11 cellular contexts compared by ENCODE assay signal in the genomic region with DNA sequence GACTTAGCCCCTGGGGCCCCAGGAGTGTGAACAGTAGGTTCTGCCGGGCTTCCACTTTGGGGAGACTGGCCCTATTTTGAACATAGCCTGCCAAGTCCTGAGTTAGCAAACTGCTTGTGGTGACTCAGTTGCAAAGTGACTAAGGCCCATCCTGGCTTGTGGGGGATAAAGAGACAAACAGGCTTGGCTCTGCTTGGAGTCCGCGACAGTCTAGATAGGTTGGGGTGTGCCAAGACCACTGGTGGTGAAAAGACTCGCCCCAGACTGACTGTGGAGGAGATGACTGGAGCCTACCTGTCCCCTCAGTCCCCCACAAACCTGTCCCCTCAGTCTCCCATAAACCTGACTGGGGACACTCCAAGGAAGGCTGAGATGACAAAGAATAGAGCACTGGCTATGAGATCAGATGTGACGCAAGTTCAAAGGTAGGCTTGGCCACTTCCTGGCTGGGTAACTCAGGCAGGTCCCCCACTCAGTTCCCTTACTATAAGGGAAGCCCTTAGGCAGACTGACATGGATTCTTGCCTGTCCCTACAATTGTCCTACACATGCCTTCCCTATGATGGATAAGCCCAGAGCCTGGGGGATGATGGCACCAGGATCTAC. TPM values are rescaled to one million over a fixed set of nuclear protein-coding genes. Genes with fewer than 3 reads are reported as not detected.
DNase-seq lines count a peak whose midpoint lies in the region; ATAC-seq and TF ChIP-seq lines count a peak whose summit lies in the region.
"Had no signal": no experiment of that assay in that cellular context is flagged by ENCODE, and none has a peak within 500 bp of the region (broad histone marks: within the 10 kb centered on the region; RNA-seq: fewer than 3 reads in every experiment).

No MANE protein-coding gene starts in this region.

- no peak overlapping the region for H3K9ac ChIP-seq in neural progenitor cell

- no peak overlapping the region for H3K4me3 Mint-ChIP-seq in activated CD4-positive, alpha-beta T cell treated with anti-CD3 and anti-CD28 coated beads, Interleukin-2, amount 10 ng/mL, durations not matched to agents 7 days and 5 days
- no peak overlapping the region for H3K4me3 Mint-ChIP-seq in neural progenitor cell

- H2AFZ ChIP-seq in neural progenitor cell (replicated peaks): no peak overlapping the region

- no peaks in the 10 kb centered on the region for H3K79me2 ChIP-seq in neural progenitor cell (ENCODE audit: low read depth)

- POLR2A ChIA-PET in activated CD4-positive, alpha-beta T cell treated with anti-CD3 and anti-CD28 coated beads, Interleukin-2, amount 10 ng/mL, durations not matched to agents 7 days and 5 days (lab: Charles Lee): no interaction called here

- DNase-seq in stimulated activated CD4-positive, alpha-beta T cell treated with anti-CD3 and anti-CD28 coated beads, Interleukin-1b, Interleukin-23, amount 100 ng/mL, for 48 hours: peak; percentile 55
- no peak for DNase-seq in stimulated activated CD4-positive, alpha-beta T cell treated with anti-CD3 and anti-CD28 coated beads, Interleukin-4, amount 100 ng/mL, for 4 hours
- DNase-seq in activated CD4-positive, alpha-beta T cell treated with anti-CD3 and anti-CD28 coated beads, Interleukin-2, amount 10 ng/mL, durations not matched to agents 7 days and 5 days: peak; percentile 28
- DNase-seq in fibroblast of gingiva (ENCODE audit: low read depth) (peak; percentile 7), upper lobe of right lung (no peak), 8988T (no peak), neural progenitor cell (ENCODE audit: low spot score) (no peak)
- DNase-seq in activated effector memory CD4-positive, alpha-beta T cell treated with Interleukin-2 at 50 U/mL for 16 hours: no peak
- DNase-seq: NCI-H748 treated with DMSO at 0.1 percent for 48 hours had no signal

- H3K36me3 Mint-ChIP-seq in activated CD4-positive, alpha-beta T cell treated with anti-CD3 and anti-CD28 coated beads, Interleukin-2, amount 10 ng/mL, durations not matched to agents 7 days and 5 days (ENCODE audit: low read depth): no peaks in the 10 kb centered on the region
- H3K36me3 Mint-ChIP-seq in neural progenitor cell: no peaks in the 10 kb centered on the region

- peaks cover 6% of the 10 kb centered on the region for H3K4me1 Mint-ChIP-seq in activated CD4-positive, alpha-beta T cell treated with anti-CD3 and anti-CD28 coated beads, Interleukin-2, amount 10 ng/mL, durations not matched to agents 7 days and 5 days
- no peaks in the 10 kb centered on the region for H3K4me1 Mint-ChIP-seq in neural progenitor cell

- H3K27ac Mint-ChIP-seq in activated CD4-positive, alpha-beta T cell treated with anti-CD3 and anti-CD28 coated beads, Interleukin-2, amount 10 ng/mL, durations not matched to agents 7 days and 5 days: no peak overlapping the region
- H3K27ac Mint-ChIP-seq in neural progenitor cell: no peak overlapping the region

- no peak overlapping the region for H3K4me3 ChIP-seq in upper lobe of right lung
- H3K4me3 ChIP-seq in neural progenitor cell: no peak overlapping the region
- H3K4me3 ChIP-seq: dorsolateral prefrontal cortex had no signal

- TF ChIP-seq CTCF in upper lobe of right lung (IDR thresholded peaks at IDR 0.05) (no peak), neural progenitor cell (IDR thresholded peaks at IDR 0.05) (no peak)

- no peaks in the 10 kb centered on the region for H4K20me1 ChIP-seq in neural progenitor cell (ENCODE audit: low read depth)

- H3K9me3 Mint-ChIP-seq in activated CD4-positive, alpha-beta T cell treated with anti-CD3 and anti-CD28 coated beads, Interleukin-2, amount 10 ng/mL, durations not matched to agents 7 days and 5 days: no peaks in the 10 kb centered on the region
- H3K9me3 Mint-ChIP-seq in neural progenitor cell: peaks cover under 1% of the 10 kb centered on the region

- H3K4me1 ChIP-seq in upper lobe of right lung: no peaks in the 10 kb centered on the region
- H3K4me1 ChIP-seq in neural progenitor cell: no peaks in the 10 kb centered on the region

- H3K9me3 ChIP-seq in upper lobe of right lung (no peaks in the 10 kb centered on the region), neural progenitor cell (ENCODE audit: low read depth) (no peaks in the 10 kb centered on the region)

- no peak overlapping the region for H3K4me2 ChIP-seq in neural progenitor cell

- H3K27me3 Mint-ChIP-seq in activated CD4-positive, alpha-beta T cell treated with anti-CD3 and anti-CD28 coated beads, Interleukin-2, amount 10 ng/mL, durations not matched to agents 7 days and 5 days: peaks cover 18% of the 10 kb centered on the region
- H3K27me3 Mint-ChIP-seq in neural progenitor cell (ENCODE audit: insufficient read depth, low read depth): peaks cover 2% of the 10 kb centered on the region

- CTCF ChIA-PET in activated CD4-positive, alpha-beta T cell treated with anti-CD3 and anti-CD28 coated beads, Interleukin-2, amount 10 ng/mL, durations not matched to agents 7 days and 5 days (lab: Charles Lee): interaction anchor here (1.0 to 1.4 kb wide), 2 partner anchors 39 to 100 kb away, joined by 4 read pairs; partner anchors contain the start of genes HTD2 and RPP14

- no peaks in the 10 kb centered on the region for H3K27me3 ChIP-seq in upper lobe of right lung
- no peaks in the 10 kb centered on the region for H3K27me3 ChIP-seq in neural progenitor cell

- H3K27ac ChIP-seq in upper lobe of right lung (no peak overlapping the region), neural progenitor cell (no peak overlapping the region)
- H3K27ac ChIP-seq: dorsolateral prefrontal cortex had no signal

- H3K36me3 ChIP-seq in upper lobe of right lung (no peaks in the 10 kb centered on the region), neural progenitor cell (no peaks in the 10 kb centered on the region)

- intact Hi-C loops in upper lobe of right lung (cut with DNase I): no loop called here

- ATAC-seq in upper lobe of right lung: peak; percentile 15
- ATAC-seq: sciatic nerve had no signal

- no peaks in the 10 kb centered on the region for H3F3A ChIP-seq in neural progenitor cell (ENCODE audit: low read depth)

RNA-seq across cellular contexts. Expression of gene DNASE1L3, which starts 4.3 kb away (rescaled TPM):
- not detected for total RNA-seq in activated CD4-positive, alpha-beta T cell treated with anti-CD3 and anti-CD28 coated beads, Interleukin-2, amount 10 ng/mL, durations not matched to agents 7 days and 5 days
- 125 TPM for total RNA-seq in upper lobe of right lung
- total RNA-seq in neural progenitor cell (ENCODE audit: low replicate concordance): not detected in 2 replicates

RNA-seq across cellular contexts. Expression of gene ABHD6, which starts 31.1 kb away (rescaled TPM):
- 1 to 10 TPM; 4.1 to 5.0 TPM for total RNA-seq in activated CD4-positive, alpha-beta T cell treated with anti-CD3 and anti-CD28 coated beads, Interleukin-2, amount 10 ng/mL, durations not matched to agents 7 days and 5 days
- 19.1 TPM for total RNA-seq in upper lobe of right lung
- total RNA-seq in neural progenitor cell (ENCODE audit: low replicate concordance): 18.5 and 21.5 TPM in 2 replicates

Comparison
In these comparisons a context has a peak if more than half of its experiments do, and no peak if none do; other contexts are left out.
1. DNase-seq: peak in stimulated activated CD4-positive, alpha-beta T cell treated with anti-CD3 and anti-CD28 coated beads, Interleukin-1b, Interleukin-23, amount 100 ng/mL, for 48 hours (single experiment), activated CD4-positive, alpha-beta T cell treated with anti-CD3 and anti-CD28 coated beads, Interleukin-2, amount 10 ng/mL, durations not matched to agents 7 days and 5 days (single experiment) and fibroblast of gingiva (single experiment); none in stimulated activated CD4-positive, alpha-beta T cell treated with anti-CD3 and anti-CD28 coated beads, Interleukin-4, amount 100 ng/mL, for 4 hours (0 of 2), upper lobe of right lung (single experiment), 8988T (single experiment), activated effector memory CD4-positive, alpha-beta T cell treated with Interleukin-2 at 50 U/mL for 16 hours (single experiment) and neural progenitor cell (single experiment).
2. RNA of gene DNASE1L3, which starts 4.3 kb away (total RNA-seq): 125 TPM in upper lobe of right lung (single experiment); not detected in activated CD4-positive, alpha-beta T cell treated with anti-CD3 and anti-CD28 coated beads, Interleukin-2, amount 10 ng/mL, durations not matched to agents 7 days and 5 days and not detected in neural progenitor cell; every median in the first group is over 100 times any median in the second.